Comparison of ENCODE assay signal across 1 cellular context in the genomic region with DNA sequence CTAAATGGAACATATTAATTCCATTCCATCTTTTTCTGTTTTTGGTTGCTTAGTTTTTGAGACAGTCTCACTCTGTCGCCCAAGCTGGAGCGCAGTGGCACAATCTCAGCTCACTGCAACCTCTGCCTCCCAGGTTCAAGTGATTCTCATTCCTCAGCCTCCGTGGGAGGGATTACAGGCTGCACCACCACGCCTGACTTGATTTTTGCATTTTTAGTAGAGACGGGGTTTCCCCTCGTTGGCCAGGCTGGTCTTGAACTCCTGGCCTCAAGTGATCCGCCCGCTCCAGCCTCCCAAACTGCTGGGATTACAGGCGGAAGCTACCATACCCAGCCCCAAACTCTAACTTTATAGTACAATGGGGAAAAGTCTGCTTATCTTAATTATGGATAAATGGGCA.
TF ChIP-seq lines count a peak whose summit lies in the region.

No MANE protein-coding gene starts in this region.

TF ChIP-seq in HepG2, 621 proteins besides CTCF, POLR2A, EP300 and RAD21 (continued from another document):
- TF ChIP-seq, protein P1, sequence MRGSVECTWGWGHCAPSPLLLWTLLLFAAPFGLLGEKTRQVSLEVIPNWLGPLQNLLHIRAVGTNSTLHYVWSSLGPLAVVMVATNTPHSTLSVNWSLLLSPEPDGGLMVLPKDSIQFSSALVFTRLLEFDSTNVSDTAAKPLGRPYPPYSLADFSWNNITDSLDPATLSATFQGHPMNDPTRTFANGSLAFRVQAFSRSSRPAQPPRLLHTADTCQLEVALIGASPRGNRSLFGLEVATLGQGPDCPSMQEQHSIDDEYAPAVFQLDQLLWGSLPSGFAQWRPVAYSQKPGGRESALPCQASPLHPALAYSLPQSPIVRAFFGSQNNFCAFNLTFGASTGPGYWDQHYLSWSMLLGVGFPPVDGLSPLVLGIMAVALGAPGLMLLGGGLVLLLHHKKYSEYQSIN (CRISPR knock-in tag; IDR thresholded peaks at IDR 0.05; ENCODE audit: borderline replicate concordance), result no peak
- TF ChIP-seq, protein P2, sequence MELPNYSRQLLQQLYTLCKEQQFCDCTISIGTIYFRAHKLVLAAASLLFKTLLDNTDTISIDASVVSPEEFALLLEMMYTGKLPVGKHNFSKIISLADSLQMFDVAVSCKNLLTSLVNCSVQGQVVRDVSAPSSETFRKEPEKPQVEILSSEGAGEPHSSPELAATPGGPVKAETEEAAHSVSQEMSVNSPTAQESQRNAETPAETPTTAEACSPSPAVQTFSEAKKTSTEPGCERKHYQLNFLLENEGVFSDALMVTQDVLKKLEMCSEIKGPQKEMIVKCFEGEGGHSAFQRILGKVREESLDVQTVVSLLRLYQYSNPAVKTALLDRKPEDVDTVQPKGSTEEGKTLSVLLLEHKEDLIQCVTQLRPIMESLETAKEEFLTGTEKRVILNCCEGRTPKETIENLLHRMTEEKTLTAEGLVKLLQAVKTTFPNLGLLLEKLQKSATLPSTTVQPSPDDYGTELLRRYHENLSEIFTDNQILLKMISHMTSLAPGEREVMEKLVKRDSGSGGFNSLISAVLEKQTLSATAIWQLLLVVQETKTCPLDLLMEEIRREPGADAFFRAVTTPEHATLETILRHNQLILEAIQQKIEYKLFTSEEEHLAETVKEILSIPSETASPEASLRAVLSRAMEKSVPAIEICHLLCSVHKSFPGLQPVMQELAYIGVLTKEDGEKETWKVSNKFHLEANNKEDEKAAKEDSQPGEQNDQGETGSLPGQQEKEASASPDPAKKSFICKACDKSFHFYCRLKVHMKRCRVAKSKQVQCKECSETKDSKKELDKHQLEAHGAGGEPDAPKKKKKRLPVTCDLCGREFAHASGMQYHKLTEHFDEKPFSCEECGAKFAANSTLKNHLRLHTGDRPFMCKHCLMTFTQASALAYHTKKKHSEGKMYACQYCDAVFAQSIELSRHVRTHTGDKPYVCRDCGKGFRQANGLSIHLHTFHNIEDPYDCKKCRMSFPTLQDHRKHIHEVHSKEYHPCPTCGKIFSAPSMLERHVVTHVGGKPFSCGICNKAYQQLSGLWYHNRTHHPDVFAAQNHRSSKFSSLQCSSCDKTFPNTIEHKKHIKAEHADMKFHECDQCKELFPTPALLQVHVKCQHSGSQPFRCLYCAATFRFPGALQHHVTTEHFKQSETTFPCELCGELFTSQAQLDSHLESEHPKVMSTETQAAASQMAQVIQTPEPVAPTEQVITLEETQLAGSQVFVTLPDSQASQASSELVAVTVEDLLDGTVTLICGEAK (IDR thresholded peaks at IDR 0.05), result no peak
- TF ChIP-seq, protein P2 (CRISPR knock-in tag; IDR thresholded peaks at IDR 0.05), result no peak
- TF ChIP-seq, protein P3, sequence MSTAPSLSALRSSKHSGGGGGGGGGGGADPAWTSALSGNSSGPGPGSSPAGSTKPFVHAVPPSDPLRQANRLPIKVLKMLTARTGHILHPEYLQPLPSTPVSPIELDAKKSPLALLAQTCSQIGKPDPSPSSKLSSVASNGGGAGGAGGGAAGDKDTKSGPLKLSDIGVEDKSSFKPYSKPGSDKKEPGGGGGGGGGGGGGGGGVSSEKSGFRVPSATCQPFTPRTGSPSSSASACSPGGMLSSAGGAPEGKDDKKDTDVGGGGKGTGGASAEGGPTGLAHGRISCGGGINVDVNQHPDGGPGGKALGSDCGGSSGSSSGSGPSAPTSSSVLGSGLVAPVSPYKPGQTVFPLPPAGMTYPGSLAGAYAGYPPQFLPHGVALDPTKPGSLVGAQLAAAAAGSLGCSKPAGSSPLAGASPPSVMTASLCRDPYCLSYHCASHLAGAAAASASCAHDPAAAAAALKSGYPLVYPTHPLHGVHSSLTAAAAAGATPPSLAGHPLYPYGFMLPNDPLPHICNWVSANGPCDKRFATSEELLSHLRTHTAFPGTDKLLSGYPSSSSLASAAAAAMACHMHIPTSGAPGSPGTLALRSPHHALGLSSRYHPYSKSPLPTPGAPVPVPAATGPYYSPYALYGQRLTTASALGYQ (CRISPR knock-in tag; IDR thresholded peaks at IDR 0.05), result no peak
- TF ChIP-seq, protein P4, sequence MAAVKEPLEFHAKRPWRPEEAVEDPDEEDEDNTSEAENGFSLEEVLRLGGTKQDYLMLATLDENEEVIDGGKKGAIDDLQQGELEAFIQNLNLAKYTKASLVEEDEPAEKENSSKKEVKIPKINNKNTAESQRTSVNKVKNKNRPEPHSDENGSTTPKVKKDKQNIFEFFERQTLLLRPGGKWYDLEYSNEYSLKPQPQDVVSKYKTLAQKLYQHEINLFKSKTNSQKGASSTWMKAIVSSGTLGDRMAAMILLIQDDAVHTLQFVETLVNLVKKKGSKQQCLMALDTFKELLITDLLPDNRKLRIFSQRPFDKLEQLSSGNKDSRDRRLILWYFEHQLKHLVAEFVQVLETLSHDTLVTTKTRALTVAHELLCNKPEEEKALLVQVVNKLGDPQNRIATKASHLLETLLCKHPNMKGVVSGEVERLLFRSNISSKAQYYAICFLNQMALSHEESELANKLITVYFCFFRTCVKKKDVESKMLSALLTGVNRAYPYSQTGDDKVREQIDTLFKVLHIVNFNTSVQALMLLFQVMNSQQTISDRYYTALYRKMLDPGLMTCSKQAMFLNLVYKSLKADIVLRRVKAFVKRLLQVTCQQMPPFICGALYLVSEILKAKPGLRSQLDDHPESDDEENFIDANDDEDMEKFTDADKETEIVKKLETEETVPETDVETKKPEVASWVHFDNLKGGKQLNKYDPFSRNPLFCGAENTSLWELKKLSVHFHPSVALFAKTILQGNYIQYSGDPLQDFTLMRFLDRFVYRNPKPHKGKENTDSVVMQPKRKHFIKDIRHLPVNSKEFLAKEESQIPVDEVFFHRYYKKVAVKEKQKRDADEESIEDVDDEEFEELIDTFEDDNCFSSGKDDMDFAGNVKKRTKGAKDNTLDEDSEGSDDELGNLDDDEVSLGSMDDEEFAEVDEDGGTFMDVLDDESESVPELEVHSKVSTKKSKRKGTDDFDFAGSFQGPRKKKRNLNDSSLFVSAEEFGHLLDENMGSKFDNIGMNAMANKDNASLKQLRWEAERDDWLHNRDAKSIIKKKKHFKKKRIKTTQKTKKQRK (IDR thresholded peaks at IDR 0.05; ENCODE audit: low read length), result no peak
